Comparison of ENCODE assay signal across 6 cellular contexts in genomic region chr1:172559811-172560210, GRCh38.
"Had no signal": no experiment of that assay in that cellular context is flagged by ENCODE, and none has a peak within 500 bp of the region (broad histone marks: within the 10 kb centered on the region; RNA-seq: fewer than 3 reads in every experiment).

No MANE protein-coding gene starts in this region.

- H3K27me3 Mint-ChIP-seq: IgD-negative memory B cell had no signal

- H3K4me3 ChIP-seq: GM23338 had no signal

- H2AFZ ChIP-seq: GM23338 had no signal

- H3K4me2 ChIP-seq: GM23338 had no signal

- H3K27ac ChIP-seq: HL-60 had no signal

- H3K9me3 Mint-ChIP-seq: GM23338, H9 had no signal

- DNase-seq: H9, HCEC 1CT had no signal

- H3K4me3 Mint-ChIP-seq: GM23338, H9 had no signal

- ATAC-seq: GM23338, HepG2 had no signal
